ENCODE assay signal across 8 cellular contexts in genomic region chr7:17640730-17641377, GRCh38.
DNase-seq lines count a peak whose midpoint lies in the region; ATAC-seq and TF ChIP-seq lines count a peak whose summit lies in the region.

No MANE protein-coding gene starts in this region.

- H3K27ac Mint-ChIP-seq in WTC11 = no peak overlapping the region

- peak; percentile 50 for ATAC-seq in GM18505 (IDR thresholded peaks at IDR 0.05; ENCODE audit: unreplicated experiment)
- ATAC-seq in WTC11 = peak; percentile 80

- H3K27me3 Mint-ChIP-seq in WTC11 (ENCODE audit: low read depth) = no peaks in the 10 kb centered on the region

- H3K4me1 ChIP-seq in hepatocyte (ENCODE audit: insufficient read depth) (no peaks in the 10 kb centered on the region), suprapubic skin (peaks cover 14% of the 10 kb centered on the region)

- H3K9me3 ChIP-seq in hepatocyte (ENCODE audit: low read depth) (no peaks in the 10 kb centered on the region), suprapubic skin (no peaks in the 10 kb centered on the region)

- no peak for TF ChIP-seq EP300 in Ishikawa (IDR thresholded peaks at IDR 0.05; ENCODE audit: borderline replicate concordance)
- TF ChIP-seq EP300 in suprapubic skin (IDR thresholded peaks at IDR 0.05) = no peak

- H3K27me3 ChIP-seq in hepatocyte = no peaks in the 10 kb centered on the region
- H3K27me3 ChIP-seq in suprapubic skin = no peaks in the 10 kb centered on the region

- peaks cover 19% of the 10 kb centered on the region for H3K36me3 Mint-ChIP-seq in WTC11

- DNase-seq in COLO668 (lab: John Stamatoyannopoulos, UW; ENCODE audit: unreplicated experiment) (peak; percentile 46), WTC11 (ENCODE audit: low spot score) (peak; percentile 33), hepatocyte (ENCODE audit: low spot score) (peak; percentile 42), suprapubic skin (ENCODE audit: low spot score in 2 of 2) (no peak), NCI-H1048 (lab: John Stamatoyannopoulos, UW) (no peak)
- no peak for DNase-seq in activated naive CD4-positive, alpha-beta T cell treated with anti-CD3 and anti-CD28 coated beads, Interleukin-2, amount 50 U/mL, for 16 hours

- TF ChIP-seq CTCF in WTC11 (IDR thresholded peaks at IDR 0.05) (peak; percentile 76), hepatocyte (IDR thresholded peaks at IDR 0.05; ENCODE audit: poor library complexity) (peak; percentile 47), suprapubic skin (IDR thresholded peaks at IDR 0.05) (peak; percentile 34 to 61)

- no peak overlapping the region for H2AFZ ChIP-seq in hepatocyte

- no peak overlapping the region for H3K4me3 Mint-ChIP-seq in WTC11

- H3K4me1 Mint-ChIP-seq in WTC11 = peaks cover 21% of the 10 kb centered on the region

- TF ChIP-seq POLR2A in GM18505 (IDR thresholded peaks at IDR 0.05; ENCODE audit: borderline replicate concordance, extremely low read depth, insufficient read depth, insufficient read length) = no peak
- no peak for TF ChIP-seq POLR2A in suprapubic skin (IDR thresholded peaks at IDR 0.05)

- H3K36me3 ChIP-seq in hepatocyte (replicated peaks; ENCODE audit: insufficient read depth, low read depth) (no peaks in the 10 kb centered on the region), suprapubic skin (no peaks in the 10 kb centered on the region)

- H3K9me2 ChIP-seq in hepatocyte (replicated peaks; ENCODE audit: insufficient read depth) = no peaks in the 10 kb centered on the region

- POLR2A ChIA-PET in WTC11 (lab: Charles Lee) = no interaction called here

- no peaks in the 10 kb centered on the region for H3K79me2 ChIP-seq in hepatocyte

- CTCF ChIA-PET in WTC11 (lab: Charles Lee) = no interaction called here

- H3K27ac ChIP-seq in hepatocyte (no peak overlapping the region), suprapubic skin (no peak overlapping the region)

- H3K4me3 ChIP-seq in hepatocyte (no peak overlapping the region), suprapubic skin (no peak overlapping the region)

- TF ChIP-seq RAD21 in Ishikawa (IDR thresholded peaks at IDR 0.05; ENCODE audit: low read depth) = peak; percentile 35

- H3K4me2 ChIP-seq in hepatocyte = no peak overlapping the region

- WGBS in hepatocyte (ENCODE audit: low lambda C conversion rate, missing lambda C conversion rate) = 71% methylated on average over 4 of the region's 4 CpGs
- 75% methylated on average over 4 of the region's 4 CpGs for WGBS in suprapubic skin

- H4K20me1 ChIP-seq in hepatocyte (ENCODE audit: insufficient read depth, poor library complexity, severe bottlenecking) = no peaks in the 10 kb centered on the region

- peaks cover 21% of the 10 kb centered on the region for H3K9me3 Mint-ChIP-seq in WTC11

TF ChIP-seq in Ishikawa, 13 proteins besides CTCF, POLR2A, EP300 and RAD21:
- TF ChIP-seq REST (IDR thresholded peaks at IDR 0.05; ENCODE audit: low read depth) (no peak), MAX (IDR thresholded peaks at IDR 0.05) (no peak), USF1 (IDR thresholded peaks at IDR 0.05) (no peak)

TF ChIP-seq in WTC11, 78 proteins besides CTCF, POLR2A, EP300 and RAD21:
- no peak for TF ChIP-seq NR2C2 (CRISPR knock-in tag; IDR thresholded peaks at IDR 0.05)
- TF ChIP-seq FOXJ3 (CRISPR knock-in tag; IDR thresholded peaks at IDR 0.05; ENCODE audit: borderline replicate concordance) = no peak
- no peak for TF ChIP-seq ATF1 (CRISPR knock-in tag; IDR thresholded peaks at IDR 0.05)
- no peak for TF ChIP-seq ZNF512 (CRISPR knock-in tag; IDR thresholded peaks at IDR 0.05; ENCODE audit: borderline replicate concordance)
- TF ChIP-seq ZNF425 (CRISPR knock-in tag; conservative IDR thresholded peaks at IDR 0.05) = no peak
- TF ChIP-seq PRRX2 (CRISPR knock-in tag; IDR thresholded peaks at IDR 0.05) = no peak

Comparison
In these comparisons a context has a peak if more than half of its experiments do, and no peak if none do; other contexts are left out.
1. DNase-seq: peak in COLO668 (single experiment), WTC11 (single experiment) and hepatocyte (single experiment); none in suprapubic skin (0 of 2), activated naive CD4-positive, alpha-beta T cell treated with anti-CD3 and anti-CD28 coated beads, Interleukin-2, amount 50 U/mL, for 16 hours (single experiment) and NCI-H1048 (single experiment).
2. Peak in every context shown above with its lines, with median percentiles within 50 percentile points of each other: CTCF ChIP-seq.